15 cellular contexts compared by ENCODE assay signal in the genomic region with DNA sequence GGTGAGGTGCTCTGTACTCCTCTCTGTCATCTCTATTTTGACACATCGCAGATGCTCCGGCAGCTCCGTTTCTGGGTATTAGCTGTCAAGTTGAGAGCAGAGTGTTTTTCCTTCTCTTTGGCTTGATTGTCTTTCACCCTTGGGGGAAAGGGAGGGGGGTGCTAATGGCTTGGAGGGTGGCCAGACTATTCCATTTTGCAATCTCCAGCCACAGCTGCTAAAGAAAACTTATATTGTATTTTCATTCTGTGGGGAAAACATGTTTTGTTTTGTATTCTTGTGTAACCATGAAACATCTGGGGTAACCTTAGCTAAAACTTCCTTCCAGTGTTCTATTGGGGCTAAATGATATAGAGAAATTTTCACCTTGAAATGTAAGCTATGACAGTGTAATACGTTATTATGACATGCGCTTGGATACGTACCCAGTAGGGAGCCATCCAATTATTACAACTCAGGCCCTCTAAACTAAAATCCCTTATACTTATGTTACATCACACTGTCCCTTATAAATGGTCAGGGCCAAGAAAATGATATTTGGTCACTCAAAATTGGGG. TPM values are rescaled to one million over a fixed set of nuclear protein-coding genes. Genes with fewer than 3 reads are reported as not detected.
DNase-seq lines count a peak whose midpoint lies in the region; ATAC-seq and TF ChIP-seq lines count a peak whose summit lies in the region.
"Had no signal": no experiment of that assay in that cellular context is flagged by ENCODE, and none has a peak within 500 bp of the region (broad histone marks: within the 10 kb centered on the region; RNA-seq: fewer than 3 reads in every experiment).

No MANE protein-coding gene starts in this region.

- no peaks in the 10 kb centered on the region for H3K27me3 ChIP-seq in body of pancreas
- no peaks in the 10 kb centered on the region for H3K27me3 ChIP-seq in heart left ventricle

- TF ChIP-seq CTCF in body of pancreas (IDR thresholded peaks at IDR 0.05) (no peak), heart left ventricle (IDR thresholded peaks at IDR 0.05) (no peak)

- DNase-seq in EL, result peak; percentile 30
- peak in 2 of 4 donors; percentile 22 to 23 for DNase-seq in body of pancreas
- DNase-seq in heart left ventricle, result peak in 3 of 5 donors; percentile 47 to 59 (median 53)
- peak; percentile 74 for DNase-seq in sciatic nerve (ENCODE audit: low spot score)
- DNase-seq in stimulated activated CD4-positive, alpha-beta T cell treated with anti-CD3 and anti-CD28 coated beads, Interleukin-4, amount 100 ng/mL, for 4 hours, result no peak
- no peak for DNase-seq in activated T-cell treated with anti-CD3 and anti-CD28 coated beads for 4 hours
- no peak for DNase-seq in SW 1271 (lab: John Stamatoyannopoulos, UW)
- DNase-seq: H7; Karpas-422; naive thymus-derived CD8-positive, alpha-beta T cell; NCI-H446 treated with DMSO at 0.1 percent for 48 hours; SHP77 had no signal

- intact Hi-C loops in body of pancreas (cut with DNase I), result no loop called here
- intact Hi-C loops in heart left ventricle (cut with DNase I), result loop anchor here in 2 of 10 donors (2.0 to 5.0 kb wide), 2 partner anchors 36 to 43 kb away; no protein-coding TSS in a partner anchor
- intact Hi-C loops in sciatic nerve (cut with DNase I), result no loop called here

- TF ChIP-seq POLR2A in body of pancreas (IDR thresholded peaks at IDR 0.05), result no peak
- no peak for TF ChIP-seq POLR2A in heart left ventricle (IDR thresholded peaks at IDR 0.05)
- TF ChIP-seq POLR2A in GM18505 (IDR thresholded peaks at IDR 0.05; ENCODE audit: borderline replicate concordance, extremely low read depth, insufficient read depth, insufficient read length), result no peak

- H3K9me3 ChIP-seq in body of pancreas (no peaks in the 10 kb centered on the region), heart left ventricle (no peaks in the 10 kb centered on the region)

- H3K36me3 ChIP-seq in body of pancreas (replicated peaks in 1 of 2; ENCODE audit: insufficient read depth in 1 of 2, low read depth in 2 of 2) (no peaks in the 10 kb centered on the region), heart left ventricle (no peaks in the 10 kb centered on the region)

- H3K27ac ChIP-seq in body of pancreas, result no peak overlapping the region
- peak overlapping the region in 11 of 12 donors; percentile 30 to 79 (median 53) for H3K27ac ChIP-seq in heart left ventricle

- ATAC-seq in body of pancreas (peak; percentile 36), heart left ventricle (peak; percentile 36 to 74 (median 72)), sciatic nerve (peak; percentile 85), GM18505 (IDR thresholded peaks at IDR 0.05; ENCODE audit: unreplicated experiment) (no peak)
- ATAC-seq: activated CD4-positive, CD25-positive, alpha-beta regulatory T cell treated with anti-CD3 and anti-CD28 coated beads, Interleukin-2, amount 50 U/mL, for 24 hours; naive thymus-derived CD8-positive, alpha-beta T cell had no signal

- H3K4me1 ChIP-seq in body of pancreas (no peaks in the 10 kb centered on the region), heart left ventricle (peaks cover 0 to 44% (median 26%) of the 10 kb centered on the region in 12 donors)

- no peak overlapping the region for H3K4me3 ChIP-seq in body of pancreas
- no peak overlapping the region for H3K4me3 ChIP-seq in heart left ventricle

- 57 to 58% methylated on average over 6 of the region's 6 CpGs for whole genome bisulfite sequencing in body of pancreas, 2 donors
- 22 to 39% (median 29%) methylated on average over 6 of the region's 6 CpGs for WGBS in heart left ventricle, 4 donors

RNA-seq across cellular contexts. Expression of gene LARP6, which starts 14.0 kb away (rescaled TPM):
- total RNA-seq in body of pancreas (10 to 100 TPM; 20.0 to 44.2 TPM), heart left ventricle (10 to 100 TPM; 31.8 to 73.1 (median 45.0) TPM), sciatic nerve (40.7 TPM)
- polyA plus RNA-seq in heart left ventricle, result 10 to 100 TPM; 18.9 to 32.7 TPM
- total RNA-seq: activated T-helper 2 cell treated with anti-CD3 and anti-CD28 coated beads, Interferon-gamma antibody, Interleukin-2, Interleukin-4, amounts not matched to agents 10 μg/mL and 5 μg/mL and 100 μg/mL, durations not matched to agents 14 hours and 24 hours and 36 hours had no signal

RNA-seq across cellular contexts. Expression of gene THAP10, which starts 24.2 kb away (rescaled TPM):
- total RNA-seq in body of pancreas, result 1 to 10 TPM; 1.3 to 3.0 TPM
- 1 to 10 TPM; 2.8 to 5.9 (median 5.1) TPM for total RNA-seq in heart left ventricle
- 1 to 10 TPM; 1.7 to 5.5 TPM for polyA plus RNA-seq in heart left ventricle
- 3.4 TPM for total RNA-seq in sciatic nerve
- total RNA-seq: naive thymus-derived CD8-positive, alpha-beta T cell had no signal
- polyA plus RNA-seq: naive thymus-derived CD8-positive, alpha-beta T cell had no signal

RNA-seq across cellular contexts. Expression of gene LRRC49, which starts 24.6 kb away (rescaled TPM):
- total RNA-seq in body of pancreas, result 1 to 10 TPM; 3.0 to 7.3 TPM
- 100 to 1,000 TPM in 2 of 9 donors, 10 to 100 TPM in 7; 22.4 to 123 (median 60.3) TPM for total RNA-seq in heart left ventricle
- polyA plus RNA-seq in heart left ventricle, result 100 to 1,000 TPM in 1 of 2 donors, 10 to 100 TPM in 1; 13.3 to 115 TPM
- 11.5 TPM for total RNA-seq in sciatic nerve
- total RNA-seq: activated T-helper 2 cell treated with anti-CD3 and anti-CD28 coated beads, Interferon-gamma antibody, Interleukin-2, Interleukin-4, amounts not matched to agents 10 μg/mL and 5 μg/mL and 100 μg/mL, durations not matched to agents 14 hours and 24 hours and 36 hours; naive thymus-derived CD8-positive, alpha-beta T cell had no signal
- polyA plus RNA-seq: naive thymus-derived CD8-positive, alpha-beta T cell had no signal

Comparison
In these comparisons a context has a peak if more than half of its experiments do, and no peak if none do; other contexts are left out.
1. DNase-seq: peak in EL (single experiment), heart left ventricle (3 of 5) and sciatic nerve (single experiment); none in stimulated activated CD4-positive, alpha-beta T cell treated with anti-CD3 and anti-CD28 coated beads, Interleukin-4, amount 100 ng/mL, for 4 hours (0 of 2), activated T-cell treated with anti-CD3 and anti-CD28 coated beads for 4 hours (single experiment) and SW 1271 (0 of 2).
2. H3K27ac ChIP-seq: peak in heart left ventricle (11 of 12); none in body of pancreas (0 of 4).